ENCODE assay signal across 27 cellular contexts in genomic region chr5:65512170-65512937, GRCh38. TPM values are rescaled to one million over a fixed set of nuclear protein-coding genes. Genes with fewer than 3 reads are reported as not detected.
DNase-seq lines count a peak whose midpoint lies in the region; ATAC-seq, FAIRE-seq and TF ChIP-seq lines count a peak whose summit lies in the region.
"Had no signal": no experiment of that assay in that cellular context is flagged by ENCODE, and none has a peak within 500 bp of the region (broad histone marks: within the 10 kb centered on the region; RNA-seq: fewer than 3 reads in every experiment).

No MANE protein-coding gene starts in this region.

- H3K4me1 ChIP-seq in breast epithelium (no peaks in the 10 kb centered on the region), PC-3 (ENCODE audit: insufficient read depth, low read length) (peaks cover 19% of the 10 kb centered on the region)
- H3K4me1 ChIP-seq: Caco-2, esophagus muscularis mucosa, stomach had no signal

- H3K79me2 ChIP-seq in PC-3 (ENCODE audit: low read length) = no peaks in the 10 kb centered on the region

- no peaks in the 10 kb centered on the region for H3K27me3 ChIP-seq in breast epithelium
- no peaks in the 10 kb centered on the region for H3K27me3 ChIP-seq in PC-3 (ENCODE audit: low read length)
- H3K27me3 ChIP-seq: esophagus muscularis mucosa, neutrophil, stomach had no signal

- H3K9me3 ChIP-seq in breast epithelium = no peaks in the 10 kb centered on the region
- H3K9me3 ChIP-seq in PC-3 (ENCODE audit: low read length) = no peaks in the 10 kb centered on the region
- H3K9me3 ChIP-seq: Caco-2, esophagus muscularis mucosa, neutrophil, stomach had no signal

- ATAC-seq in PC-3 (peak; percentile 82), HG02678 (IDR thresholded peaks at IDR 0.05; ENCODE audit: unreplicated experiment) (no peak)
- ATAC-seq: HepG2, Right ventricle myocardium inferior had no signal

- H3F3A ChIP-seq in PC-3 (ENCODE audit: low read length, unreplicated experiment) = no peaks in the 10 kb centered on the region

- H3K4me3 ChIP-seq in breast epithelium (no peak overlapping the region), PC-3 (ENCODE audit: low read length) (no peak overlapping the region)
- H3K4me3 ChIP-seq: esophagus muscularis mucosa, GM23248, stomach had no signal

- intact Hi-C loops in MCF 10A (cut with micrococcal nuclease) = no loop called here
- intact Hi-C loops in breast epithelium (cut with DNase I; ENCODE audit: low total_unique reads) = no loop called here
- intact Hi-C loops in PC-3 (cut with micrococcal nuclease) = no loop called here

- no TSS peak for BruUV-seq in MCF 10A (replicated peaks; lab: Mats Ljungman, UMichigan)
- BruUV-seq in PC-3 (replicated peaks; lab: Mats Ljungman, UMichigan) = no TSS peak

- H3K9me3 Mint-ChIP-seq in MCF 10A (ENCODE audit: unreplicated experiment) = no peaks in the 10 kb centered on the region
- H3K9me3 Mint-ChIP-seq: activated naive CD4-positive, alpha-beta T cell treated with anti-CD3 and anti-CD28 coated beads, Interleukin-2, amount 50 U/mL, for 24 hours; activated T-cell treated with anti-CD3 and anti-CD28 coated beads, Interleukin-2, amount 50 U/mL, for 4 hours had no signal

- DNase-seq in MCF 10A (ENCODE audit: unreplicated experiment) (peak; percentile 4), breast epithelium (ENCODE audit: low spot score in 2 of 2) (no peak), PC-3 (peak; percentile 41), fibroblast of peridontal ligament (ENCODE audit: extremely low read depth) (peak; percentile 3), HTR-8/SVneo (ENCODE audit: insufficient read length, low spot score) (no peak), COR-L47 (lab: John Stamatoyannopoulos, UW) (no peak), NCI-H2196 (lab: John Stamatoyannopoulos, UW; ENCODE audit: unreplicated experiment) (no peak)
- DNase-seq: activated CD4-positive, CD25-positive, alpha-beta regulatory T cell; activated T-cell treated with anti-CD3 and anti-CD28 coated beads, Interleukin-2, amount 50 U/mL, for 4 hours; aorta; Caco-2; cerebellar nuclear complex; GM23248; mammary epithelial cell; MM.1S; NCI-H1417 treated with DMSO at 0.1 percent for 48 hours; NCI-H524 treated with DMSO at 0.1 percent for 48 hours; stimulated activated CD4-positive, alpha-beta T cell treated with anti-CD3 and anti-CD28 coated beads, Interleukin-2, amount 100 ng/mL, for 48 hours; stomach; T1000; trophoblast cell had no signal

- H3K27ac Mint-ChIP-seq in MCF 10A (ENCODE audit: low read depth, unreplicated experiment) = no peak overlapping the region
- H3K27ac Mint-ChIP-seq: activated naive CD4-positive, alpha-beta T cell treated with anti-CD3 and anti-CD28 coated beads, Interleukin-2, amount 50 U/mL, for 24 hours had no signal

- no peaks in the 10 kb centered on the region for H4K20me1 ChIP-seq in PC-3 (ENCODE audit: low read length)

- no peaks in the 10 kb centered on the region for H3K36me3 Mint-ChIP-seq in MCF 10A (ENCODE audit: insufficient read depth, unreplicated experiment)
- H3K36me3 Mint-ChIP-seq: activated naive CD4-positive, alpha-beta T cell treated with anti-CD3 and anti-CD28 coated beads, Interleukin-2, amount 50 U/mL, for 24 hours had no signal

- TF ChIP-seq POLR2A in breast epithelium (IDR thresholded peaks at IDR 0.05) = no peak

- H3K27ac ChIP-seq in breast epithelium = no peak overlapping the region
- H3K27ac ChIP-seq in PC-3 (ENCODE audit: low read length) = peak overlapping the region; percentile 46
- H3K27ac ChIP-seq: esophagus muscularis mucosa, GM23248, neutrophil, stomach had no signal

- no peaks in the 10 kb centered on the region for H3K9me2 ChIP-seq in PC-3 (replicated peaks; ENCODE audit: low read length)

- H3K4me1 Mint-ChIP-seq in MCF 10A (ENCODE audit: insufficient read depth, unreplicated experiment) = no peaks in the 10 kb centered on the region
- H3K4me1 Mint-ChIP-seq: activated naive CD4-positive, alpha-beta T cell treated with anti-CD3 and anti-CD28 coated beads, Interleukin-2, amount 50 U/mL, for 24 hours had no signal

- no peak for FAIRE-seq in HTR-8/SVneo (lab: Jason Lieb, UNC)
- FAIRE-seq: HepG2 had no signal

- H3K27me3 Mint-ChIP-seq in MCF 10A (ENCODE audit: insufficient read depth, unreplicated experiment) = no peaks in the 10 kb centered on the region
- H3K27me3 Mint-ChIP-seq: activated naive CD4-positive, alpha-beta T cell treated with anti-CD3 and anti-CD28 coated beads, Interleukin-2, amount 50 U/mL, for 24 hours had no signal

- H3K9ac ChIP-seq in PC-3 (ENCODE audit: low read length) = no peak overlapping the region
- H3K9ac ChIP-seq: GM23248 had no signal

- H3K4me2 ChIP-seq in PC-3 (ENCODE audit: low read length) = no peak overlapping the region; the same call in 1 of the 2 replicates

- no peak for TF ChIP-seq CTCF in MCF 10A (IDR thresholded peaks at IDR 0.05; ENCODE audit: unreplicated experiment)
- no peak for TF ChIP-seq CTCF in breast epithelium (IDR thresholded peaks at IDR 0.05)
- TF ChIP-seq CTCF in PC-3 (conservative IDR thresholded peaks at IDR 0.05; ENCODE audit: low read depth, low read length) = no peak

- no peak overlapping the region for H3K4me3 Mint-ChIP-seq in MCF 10A (ENCODE audit: unreplicated experiment)
- H3K4me3 Mint-ChIP-seq: activated naive CD4-positive, alpha-beta T cell treated with anti-CD3 and anti-CD28 coated beads, Interleukin-2, amount 50 U/mL, for 24 hours; activated T-cell treated with anti-CD3 and anti-CD28 coated beads, Interleukin-2, amount 50 U/mL, for 4 hours had no signal

- H2AFZ ChIP-seq in PC-3 (ENCODE audit: low read length) = no peak overlapping the region
- H2AFZ ChIP-seq: GM23248 had no signal

- POLR2A ChIA-PET in MCF 10A (lab: Yijun Ruan, JAX) (interaction anchor here (0.8 kb wide), 1 partner anchor 619 kb away, joined by 4 read pairs; no protein-coding TSS in a partner anchor), PC-3 (lab: Charles Lee; ENCODE audit: unreplicated experiment) (no interaction called here)

- H3K36me3 ChIP-seq in breast epithelium = no peaks in the 10 kb centered on the region
- no peaks in the 10 kb centered on the region for H3K36me3 ChIP-seq in PC-3 (ENCODE audit: low read depth, low read length)
- H3K36me3 ChIP-seq: esophagus muscularis mucosa, neutrophil, stomach had no signal

- CTCF ChIA-PET in MCF 10A (lab: Yijun Ruan, JAX) (no interaction called here), PC-3 (lab: Charles Lee) (no interaction called here)

RNA-seq across cellular contexts. Expression of gene ADAMTS6, which starts 30.6 kb away (rescaled TPM):
- total RNA-seq in MCF 10A (2022) (17.8 and 19.5 TPM in 2 replicates), breast epithelium (1 to 10 TPM; 1.4 to 6.0 (median 3.9) TPM), PC-3 (2014; rRNA removed) (1.5 and 1.7 TPM in 2 replicates)

RNA-seq across cellular contexts. Expression of gene CENPK, which starts 50.6 kb away (rescaled TPM):
- total RNA-seq in MCF 10A (2022) = 11.2 and 15.3 TPM in 2 replicates
- total RNA-seq in breast epithelium = 1 to 10 TPM in 2 of 3 donors, under 1 TPM in 1; 0.98 to 2.5 (median 1.4) TPM
- 8.0 and 8.6 TPM in 2 replicates for total RNA-seq in PC-3 (2014; rRNA removed)

RNA-seq across cellular contexts. Expression of gene PPWD1, which starts 50.7 kb away (rescaled TPM):
- total RNA-seq in MCF 10A (2022) (32.7 and 43.3 TPM in 2 replicates), breast epithelium (10 to 100 TPM; 59.6 to 71.0 (median 64.0) TPM), PC-3 (2014; rRNA removed) (11.6 and 14.8 TPM in 2 replicates)

Comparison
In these comparisons a context has a peak if more than half of its experiments do, and no peak if none do; other contexts are left out.
1. DNase-seq: peak in MCF 10A (single experiment), PC-3 (single experiment) and fibroblast of peridontal ligament (single experiment); none in breast epithelium (0 of 2), HTR-8/SVneo (single experiment), COR-L47 (single experiment) and NCI-H2196 (single experiment).